8 cellular contexts compared by ENCODE assay signal in genomic region chr12:101280006-101280505, GRCh38.
DNase-seq lines count a peak whose midpoint lies in the region; ATAC-seq and TF ChIP-seq lines count a peak whose summit lies in the region.

TSS of gene UTP20 (plus strand) at chr12:101280105. CDS start at chr12:101280283, 178 bp downstream.

- peak within 1 kb of the TSS; percentile 61 for H3K27ac Mint-ChIP-seq in central memory CD8-positive, alpha-beta T cell (ENCODE audit: low read depth)

- H3K9me3 Mint-ChIP-seq in central memory CD8-positive, alpha-beta T cell = no peaks in the 10 kb centered on the region

- H3K4me3 Mint-ChIP-seq in central memory CD8-positive, alpha-beta T cell = peak within 1 kb of the TSS; percentile 91

- TF ChIP-seq CTCF in AG09319 (IDR thresholded peaks at IDR 0.05; ENCODE audit: low read depth, low read length) = no peak

- peaks cover 32% of the 10 kb centered on the region for H3K27me3 Mint-ChIP-seq in central memory CD8-positive, alpha-beta T cell

- DNase-seq in AG09319 (ENCODE audit: extremely low read depth, low read depth) (peak; percentile 62), NCI-H446 (lab: John Stamatoyannopoulos, UW) (peak; percentile 74 to 91), iris pigment epithelial cell (ENCODE audit: low read depth) (peak; percentile 87)
- DNase-seq in activated CD4-positive, CD25-positive, alpha-beta regulatory T cell (lab: John Stamatoyannopoulos, UW) = peak; percentile 83 to 91 (median 86)
- DNase-seq in central memory CD8-positive, alpha-beta T cell (ENCODE audit: low spot score in 2 of 2) = peak; percentile 89 to 96
- peak; percentile 93 for DNase-seq in stimulated activated CD4-positive, alpha-beta T cell treated with anti-CD3 and anti-CD28 coated beads, Interleukin-12 subunit alpha, Interleukin-12 subunit beta, amount 100 ng/mL, for 4 hours

- H3K36me3 Mint-ChIP-seq in central memory CD8-positive, alpha-beta T cell (ENCODE audit: insufficient read depth) = peaks cover 6% of the 10 kb centered on the region

- H3K4me1 Mint-ChIP-seq in central memory CD8-positive, alpha-beta T cell = no peaks in the 10 kb centered on the region

- ATAC-seq in GM19025 (IDR thresholded peaks at IDR 0.05; ENCODE audit: low read depth, unreplicated experiment) (peak; percentile 99), HG03280 (IDR thresholded peaks at IDR 0.05; ENCODE audit: unreplicated experiment) (peak; percentile 99)
- peak; percentile 97 for ATAC-seq in central memory CD8-positive, alpha-beta T cell (replicated peaks; ENCODE audit: extremely low read depth, poor library complexity, severe bottlenecking)

Comparison
In these comparisons a context has a peak if more than half of its experiments do, and no peak if none do; other contexts are left out.
1. Peak in every context shown above with its lines: DNase-seq and ATAC-seq.